ENCODE assay signal across 8 cellular contexts in the genomic region with DNA sequence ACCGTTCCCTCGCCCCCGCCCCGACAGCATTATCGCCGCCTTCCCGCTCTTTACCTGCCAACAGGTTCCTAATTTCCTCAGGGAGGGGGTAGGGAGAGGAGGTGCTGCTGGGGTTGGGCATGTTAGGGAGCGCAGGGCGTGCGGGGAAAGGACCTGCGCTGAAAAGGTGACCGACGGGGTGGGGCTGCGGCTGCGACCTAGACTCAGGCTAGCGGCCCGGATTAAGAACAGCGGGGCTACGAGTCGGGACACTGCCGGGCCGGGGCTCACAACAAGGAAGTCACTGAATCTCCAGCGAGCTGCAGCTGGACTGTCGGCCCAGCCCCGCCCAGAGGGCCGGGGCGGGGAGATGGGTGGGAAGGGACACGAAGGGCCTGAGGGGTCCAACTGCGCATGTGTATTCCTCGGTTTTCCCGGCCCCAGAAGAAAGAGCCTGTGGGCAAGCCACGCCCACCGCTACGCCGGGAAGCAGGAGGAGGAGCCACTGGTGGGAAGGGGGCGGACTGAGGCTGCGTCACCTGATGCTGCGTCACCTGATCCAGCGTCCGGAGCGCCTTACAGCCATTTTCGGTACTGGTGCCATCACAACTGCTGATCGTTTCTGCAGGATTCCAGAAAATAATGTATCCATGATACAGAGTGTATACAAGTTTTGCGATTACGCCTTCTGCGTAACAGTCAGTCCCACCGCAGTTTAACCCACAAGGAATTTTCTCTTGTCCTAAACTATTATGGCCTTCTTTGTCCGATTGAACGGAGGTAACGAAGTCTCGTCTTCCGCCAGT. TPM values are rescaled to one million over a fixed set of nuclear protein-coding genes. Genes with fewer than 3 reads are reported as not detected.
A peak's percentile ranks its signal among the peaks of the same experiment; 100 is the strongest.
DNase-seq lines count a peak whose midpoint lies in the region; ATAC-seq lines count a peak whose summit lies in the region.

A gene with protein sequence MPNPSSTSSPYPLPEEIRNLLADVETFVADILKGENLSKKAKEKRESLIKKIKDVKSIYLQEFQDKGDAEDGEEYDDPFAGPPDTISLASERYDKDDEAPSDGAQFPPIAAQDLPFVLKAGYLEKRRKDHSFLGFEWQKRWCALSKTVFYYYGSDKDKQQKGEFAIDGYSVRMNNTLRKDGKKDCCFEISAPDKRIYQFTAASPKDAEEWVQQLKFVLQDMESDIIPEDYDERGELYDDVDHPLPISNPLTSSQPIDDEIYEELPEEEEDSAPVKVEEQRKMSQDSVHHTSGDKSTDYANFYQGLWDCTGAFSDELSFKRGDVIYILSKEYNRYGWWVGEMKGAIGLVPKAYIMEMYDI (minus strand): TSS at position 282 of the 785 bp plus-strand sequence. CDS start 161 bp downstream, at position 121.

- peaks cover 6% of the 10 kb centered on the region for H3K27me3 ChIP-seq in CD4-positive, alpha-beta memory T cell (ENCODE audit: insufficient read depth, low read length)
- H3K27me3 ChIP-seq in endocrine pancreas (ENCODE audit: control insufficient read depth, insufficient read depth, low read length) (peaks cover 3% of the 10 kb centered on the region), mesenchymal stem cell (ENCODE audit: control insufficient read depth in 1 of 2, insufficient read depth in 1 of 2, low read length in 2 of 2) (no peaks in the 10 kb centered on the region)

- H3K4me3 ChIP-seq in CD4-positive, alpha-beta memory T cell (ENCODE audit: low read length in 2 of 2), result peak within 1 kb of the TSS; percentile 72 to 78
- H3K4me3 ChIP-seq in endocrine pancreas (ENCODE audit: control insufficient read depth, insufficient read depth, low read length), result peak within 1 kb of the TSS; percentile 80
- H3K4me3 ChIP-seq in mesenchymal stem cell (ENCODE audit: insufficient read depth in 1 of 2, low read depth in 1 of 2, low read length in 2 of 2), result peak within 1 kb of the TSS; percentile 74 to 95

- no peak within 1 kb of the TSS for H2BK5ac ChIP-seq in mesenchymal stem cell (ENCODE audit: low read depth, low read length, poor library complexity, severe bottlenecking)

- no peaks in the 10 kb centered on the region for H3K9me3 ChIP-seq in CD4-positive, alpha-beta memory T cell (ENCODE audit: control insufficient read depth in 1 of 2, low read length in 2 of 2)
- H3K9me3 ChIP-seq in endocrine pancreas (ENCODE audit: control insufficient read depth, low read length) (no peaks in the 10 kb centered on the region), mesenchymal stem cell (ENCODE audit: control insufficient read depth, low read length) (no peaks in the 10 kb centered on the region)

- peak within 1 kb of the TSS in 1 of 2 experiments; percentile 33 for H2BK12ac ChIP-seq in mesenchymal stem cell (ENCODE audit: low read length in 2 of 2)

- peaks cover 22% of the 10 kb centered on the region for H3K4me1 ChIP-seq in CD4-positive, alpha-beta memory T cell (ENCODE audit: insufficient read depth, low read length)
- H3K4me1 ChIP-seq in endocrine pancreas (ENCODE audit: control insufficient read depth, insufficient read depth, low read length), result no peaks in the 10 kb centered on the region
- H3K4me1 ChIP-seq in mesenchymal stem cell (ENCODE audit: control insufficient read depth, insufficient read depth, low read depth, low read length), result no peaks in the 10 kb centered on the region

- H3K14ac ChIP-seq in mesenchymal stem cell (ENCODE audit: low read length in 2 of 2), result peak within 1 kb of the TSS in 1 of 2 experiments; percentile 12

- 1% methylated on average over 44 of the region's 52 CpGs for WGBS in mesenchymal stem cell

- peak within 1 kb of the TSS in 1 of 2 experiments; percentile 64 for H3K4ac ChIP-seq in mesenchymal stem cell (ENCODE audit: low read depth in 1 of 2, low read length in 2 of 2)

- H2AK5ac ChIP-seq in mesenchymal stem cell (ENCODE audit: low read length, severe bottlenecking), result no peak within 1 kb of the TSS

- H3K9me3 Mint-ChIP-seq in CD4-positive, alpha-beta memory T cell, result peaks cover 0 to 2% (median 0%) of the 10 kb centered on the region in 8 donors

- H3K27ac ChIP-seq in CD4-positive, alpha-beta memory T cell (ENCODE audit: low read depth, low read length), result peak within 1 kb of the TSS; percentile 54
- H3K27ac ChIP-seq in mesenchymal stem cell (ENCODE audit: low read length, poor library complexity, severe bottlenecking), result peak within 1 kb of the TSS; percentile 98

- peak within 1 kb of the TSS; percentile 84 to 97 (median 92) for H3K4me3 Mint-ChIP-seq in CD4-positive, alpha-beta memory T cell

- peaks cover 0 to 10% of the 10 kb centered on the region in 2 donors for H3K36me3 Mint-ChIP-seq in CD4-positive, alpha-beta memory T cell

- H3K4me2 ChIP-seq in mesenchymal stem cell (ENCODE audit: low read length, poor library complexity, severe bottlenecking), result peak within 1 kb of the TSS; percentile 67

- peak within 1 kb of the TSS; percentile 44 for H4K91ac ChIP-seq in mesenchymal stem cell (ENCODE audit: low read length)

- CTCF ChIA-PET in CD4-positive, alpha-beta memory T cell (lab: Charles Lee; ENCODE audit: partially characterized antibody), result interaction anchor here (1.3 to 1.5 kb wide), 2 partner anchors 7 to 296 kb away, joined by 3 to 5 read pairs; no protein-coding TSS in a partner anchor

- peak within 1 kb of the TSS; percentile 27 for H2BK120ac ChIP-seq in mesenchymal stem cell (ENCODE audit: low read depth, low read length)

- DNase-seq in CD4-positive, alpha-beta memory T cell, result peak; percentile 77 to 84 (median 81)
- DNase-seq in HK-2 (ENCODE audit: unreplicated experiment) (peak; percentile 99), NOMO-1 treated with dmso at 0.1 percent for 144 hours (lab: John Stamatoyannopoulos, UW; ENCODE audit: unreplicated experiment) (peak; percentile 98), mesenchymal stem cell (peak; percentile 99)
- DNase-seq in activated CD8-positive, alpha-beta memory T cell treated with anti-CD3 and anti-CD28 coated beads, Interleukin-2, amount 50 U/mL, for 1 hour (ENCODE audit: extremely low read depth), result peak; percentile 53
- peak; percentile 79 for DNase-seq in stimulated activated CD8-positive, alpha-beta memory T cell treated with anti-CD3 and anti-CD28 coated beads, Interleukin-12 subunit alpha, Interleukin-12 subunit beta, amount 100 ng/mL, for 4 hours (ENCODE audit: low read depth)

- intact Hi-C loops in CD4-positive, alpha-beta memory T cell (cut with micrococcal nuclease), result loop anchor here (1.0 to 5.0 kb wide), 2 partner anchors 232 to 1318 kb away; a partner anchor contains a TSS

- ATAC-seq in GM19452 (IDR thresholded peaks at IDR 0.05; ENCODE audit: unreplicated experiment), result peak; percentile 90

- peak within 1 kb of the TSS; percentile 72 for H4K8ac ChIP-seq in mesenchymal stem cell (ENCODE audit: low read length)

- H2BK15ac ChIP-seq in mesenchymal stem cell (ENCODE audit: low read depth, poor library complexity, severe bottlenecking), result peak within 1 kb of the TSS; percentile 91

- H3K9ac ChIP-seq in endocrine pancreas (ENCODE audit: control insufficient read depth, insufficient read depth, low read length) (peak within 1 kb of the TSS; percentile 45), mesenchymal stem cell (ENCODE audit: low read length) (peak within 1 kb of the TSS; percentile 94)

- peak within 1 kb of the TSS; percentile 63 to 96 (median 91) for H3K27ac Mint-ChIP-seq in CD4-positive, alpha-beta memory T cell

- H2AFZ ChIP-seq in mesenchymal stem cell (ENCODE audit: low read depth, low read length), result peak within 1 kb of the TSS; percentile 74

- H3K18ac ChIP-seq in mesenchymal stem cell (ENCODE audit: low read depth in 1 of 2, low read length in 2 of 2), result peak within 1 kb of the TSS; percentile 82 to 92

- H3K79me1 ChIP-seq in mesenchymal stem cell (replicated peaks; ENCODE audit: low read length, poor library complexity, severe bottlenecking), result no peaks in the 10 kb centered on the region

- POLR2A ChIA-PET in CD4-positive, alpha-beta memory T cell (lab: Charles Lee; ENCODE audit: partially characterized antibody), result interaction anchor here (1.1 to 1.5 kb wide), 2 partner anchors 10 to 232 kb away, joined by 3 to 4 read pairs; no protein-coding TSS in a partner anchor

- H3K23ac ChIP-seq in mesenchymal stem cell (ENCODE audit: low read length in 2 of 2), result peak within 1 kb of the TSS in 1 of 2 experiments; percentile 48

- peaks cover 15 to 17% of the 10 kb centered on the region in 2 donors for H3K27me3 Mint-ChIP-seq in CD4-positive, alpha-beta memory T cell

- peaks cover 9 to 26% (median 18%) of the 10 kb centered on the region in 4 donors for H3K4me1 Mint-ChIP-seq in CD4-positive, alpha-beta memory T cell

- no peaks in the 10 kb centered on the region for H3K36me3 ChIP-seq in CD4-positive, alpha-beta memory T cell (ENCODE audit: insufficient read depth, low read length)
- H3K36me3 ChIP-seq in endocrine pancreas (ENCODE audit: control insufficient read depth, insufficient read depth, low read length), result no peaks in the 10 kb centered on the region
- no peaks in the 10 kb centered on the region for H3K36me3 ChIP-seq in mesenchymal stem cell (ENCODE audit: control insufficient read depth in 1 of 2, insufficient read depth in 2 of 2, low read depth in 1 of 2, low read length in 2 of 2)

RNA-seq across cellular contexts. Expression of the gene that starts here (rescaled TPM):
- total RNA-seq in CD4-positive, alpha-beta memory T cell, result 1 to 10 TPM; 6.8 to 8.5 TPM
- 10 to 100 TPM; 14.2 to 25.6 TPM for polyA plus RNA-seq in CD4-positive, alpha-beta memory T cell
- polyA plus RNA-seq in mesenchymal stem cell (2013, experiment 1 of 2), result 12.3 TPM
- 12.3 TPM for polyA plus RNA-seq in mesenchymal stem cell (2013, experiment 2 of 2)

Comparison
In these comparisons a context has a peak if more than half of its experiments do, and no peak if none do; other contexts are left out.
1. Peak in every context shown above with its lines: DNase-seq, ATAC-seq, H3K4me3 ChIP-seq and H3K27ac ChIP-seq.